In the genomic region with DNA sequence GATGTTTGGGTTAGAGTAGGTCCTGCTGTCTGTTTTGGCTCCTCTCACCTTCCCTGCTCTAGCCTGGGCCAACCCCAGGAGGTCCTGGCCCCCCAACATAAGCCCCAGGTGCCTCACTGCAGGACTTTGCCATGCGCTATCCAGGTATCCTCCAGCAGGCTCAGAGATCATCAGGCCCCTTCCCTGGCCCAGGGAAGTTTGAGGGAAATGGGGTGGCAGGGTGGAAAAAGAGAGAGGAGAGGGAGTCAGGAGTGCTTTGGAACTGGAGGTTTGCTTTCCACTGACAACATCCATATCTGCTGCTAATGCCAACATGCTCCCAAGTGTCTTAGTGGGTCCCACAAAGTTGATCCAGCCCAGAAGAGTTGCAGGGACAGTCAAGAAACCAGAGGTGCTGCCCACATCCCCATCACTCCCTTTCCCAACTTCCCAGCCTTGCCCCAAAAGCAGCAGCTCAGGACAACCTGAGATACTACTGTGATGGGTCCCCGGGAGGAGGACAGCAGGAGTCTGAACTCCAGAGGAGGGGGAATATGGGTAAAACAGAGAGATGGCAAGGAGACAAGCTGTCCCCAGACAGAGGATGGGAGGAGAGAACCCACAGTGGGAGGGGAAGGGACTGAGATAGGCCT, we compare ENCODE assay signal across 9 cellular contexts. TPM values are rescaled to one million over a fixed set of nuclear protein-coding genes. Genes with fewer than 3 reads are reported as not detected.
DNase-seq lines count a peak whose midpoint lies in the region; ATAC-seq and TF ChIP-seq lines count a peak whose summit lies in the region.
"Had no signal": no experiment of that assay in that cellular context is flagged by ENCODE, and none has a peak within 500 bp of the region (broad histone marks: within the 10 kb centered on the region; RNA-seq: fewer than 3 reads in every experiment).

No MANE protein-coding gene starts in this region.

- no peaks in the 10 kb centered on the region for H3K9me3 Mint-ChIP-seq in CD8-positive, alpha-beta memory T cell
- H3K9me3 Mint-ChIP-seq in activated T-helper 1 cell treated with anti-CD3 and anti-CD28 coated beads, Interleukin-12 subunit alpha, Interleukin-12 subunit beta, Interleukin-2, Interleukin-4 antibody, amounts not matched to agents 30 ng/mL and 10 ng/mL and 1 ng/mL, durations not matched to agents 14 hours and 24 hours and 36 hours: no peaks in the 10 kb centered on the region

- CTCF ChIA-PET in CD8-positive, alpha-beta memory T cell (lab: Charles Lee): interaction anchor here (1.3 to 1.7 kb wide), 2 partner anchors 11 to 271 kb away, joined by 4 to 6 read pairs; partner anchors contain the start of gene AAAS

- no peaks in the 10 kb centered on the region for H3K36me3 ChIP-seq in CD8-positive, alpha-beta memory T cell (ENCODE audit: insufficient read depth, low read length)
- H3K36me3 ChIP-seq in hepatocyte (replicated peaks; ENCODE audit: insufficient read depth, low read depth) (no peaks in the 10 kb centered on the region), sigmoid colon (peaks cover 0 to 14% (median 0%) of the 10 kb centered on the region in 4 donors)

- no peak for TF ChIP-seq EP300 in sigmoid colon (IDR thresholded peaks at IDR 0.05)

- no peaks in the 10 kb centered on the region for H4K20me1 ChIP-seq in hepatocyte (ENCODE audit: insufficient read depth, poor library complexity, severe bottlenecking)

- POLR2A ChIA-PET in CD8-positive, alpha-beta memory T cell (lab: Charles Lee): no interaction called here

- H3K27ac ChIP-seq in CD8-positive, alpha-beta memory T cell (ENCODE audit: low read depth, low read length): no peak overlapping the region
- H3K27ac ChIP-seq in hepatocyte: peak overlapping the region; percentile 99
- H3K27ac ChIP-seq in sigmoid colon: peak overlapping the region; percentile 97 to 100 (median 98)

- TF ChIP-seq POLR2A in sigmoid colon (IDR thresholded peaks at IDR 0.05): no peak

- H3K79me2 ChIP-seq in hepatocyte: peaks cover 34% of the 10 kb centered on the region

- WGBS in hepatocyte (ENCODE audit: low lambda C conversion rate, missing lambda C conversion rate): 75% methylated on average over 2 of the region's 2 CpGs
- 80 to 87% methylated on average over 2 of the region's 2 CpGs for WGBS in sigmoid colon, 2 donors

- no peak overlapping the region for H2AFZ ChIP-seq in hepatocyte

- intact Hi-C loops in activated T-helper 1 cell treated with anti-CD3 and anti-CD28 coated beads, Interleukin-12 subunit alpha, Interleukin-12 subunit beta, Interleukin-2, Interleukin-4 antibody, amounts not matched to agents 30 ng/mL and 10 ng/mL and 1 ng/mL, durations not matched to agents 14 hours and 24 hours and 36 hours (cut with micrococcal nuclease): loop anchor here (5.0 kb wide), 1 partner anchor 167 kb away; no protein-coding TSS in a partner anchor
- intact Hi-C loops in sigmoid colon (cut with DNase I): loop anchor here (5.0 kb wide), 1 partner anchor 452 kb away; the partner anchor contains the start of gene TARBP2

- peak overlapping the region in 6 of 8 donors; percentile 3 to 96 (median 68) for H3K27ac Mint-ChIP-seq in CD8-positive, alpha-beta memory T cell
- peak overlapping the region; percentile 5 for H3K27ac Mint-ChIP-seq in activated T-helper 1 cell treated with anti-CD3 and anti-CD28 coated beads, Interleukin-12 subunit alpha, Interleukin-12 subunit beta, Interleukin-2, Interleukin-4 antibody, amounts not matched to agents 30 ng/mL and 10 ng/mL and 1 ng/mL, durations not matched to agents 14 hours and 24 hours and 36 hours
- H3K27ac Mint-ChIP-seq: T-helper 17 cell had no signal

- DNase-seq in CD8-positive, alpha-beta memory T cell: no peak
- DNase-seq in activated T-helper 1 cell treated with anti-CD3 and anti-CD28 coated beads, Interleukin-12 subunit alpha, Interleukin-12 subunit beta, Interleukin-2, Interleukin-4 antibody, amounts not matched to agents 30 ng/mL and 10 ng/mL and 1 ng/mL, durations not matched to agents 14 hours and 24 hours and 36 hours (ENCODE audit: low spot score): no peak
- DNase-seq in hepatocyte (ENCODE audit: low spot score): no peak
- DNase-seq in sigmoid colon: no peak
- DNase-seq in NCI-H446 (lab: John Stamatoyannopoulos, UW): no peak
- DNase-seq in NAMALWA (ENCODE audit: low spot score): no peak
- no peak for DNase-seq in AG20443 (ENCODE audit: low spot score)
- DNase-seq: T-helper 17 cell had no signal

- no peak for ATAC-seq in GM18520 (IDR thresholded peaks at IDR 0.05; ENCODE audit: unreplicated experiment)
- ATAC-seq: T-helper 17 cell had no signal

- peaks cover 0 to 5% (median 0%) of the 10 kb centered on the region in 3 donors for H3K36me3 Mint-ChIP-seq in CD8-positive, alpha-beta memory T cell
- no peaks in the 10 kb centered on the region for H3K36me3 Mint-ChIP-seq in activated T-helper 1 cell treated with anti-CD3 and anti-CD28 coated beads, Interleukin-12 subunit alpha, Interleukin-12 subunit beta, Interleukin-2, Interleukin-4 antibody, amounts not matched to agents 30 ng/mL and 10 ng/mL and 1 ng/mL, durations not matched to agents 14 hours and 24 hours and 36 hours (ENCODE audit: low read depth)

- H3K9me2 ChIP-seq in hepatocyte (replicated peaks; ENCODE audit: insufficient read depth): no peaks in the 10 kb centered on the region

- H3K9me3 ChIP-seq in CD8-positive, alpha-beta memory T cell (ENCODE audit: low read length): no peaks in the 10 kb centered on the region
- H3K9me3 ChIP-seq in hepatocyte (ENCODE audit: low read depth) (no peaks in the 10 kb centered on the region), sigmoid colon (no peaks in the 10 kb centered on the region)

- H3K4me1 ChIP-seq in CD8-positive, alpha-beta memory T cell (ENCODE audit: insufficient read depth, low read length): peaks cover 14% of the 10 kb centered on the region
- H3K4me1 ChIP-seq in hepatocyte (ENCODE audit: insufficient read depth): peaks cover 63% of the 10 kb centered on the region
- H3K4me1 ChIP-seq in sigmoid colon: peaks cover 0 to 91% (median 86%) of the 10 kb centered on the region in 4 donors

- H3K4me3 Mint-ChIP-seq in CD8-positive, alpha-beta memory T cell: peak overlapping the region in 2 of 7 donors; percentile 29 to 64
- no peak overlapping the region for H3K4me3 Mint-ChIP-seq in activated T-helper 1 cell treated with anti-CD3 and anti-CD28 coated beads, Interleukin-12 subunit alpha, Interleukin-12 subunit beta, Interleukin-2, Interleukin-4 antibody, amounts not matched to agents 30 ng/mL and 10 ng/mL and 1 ng/mL, durations not matched to agents 14 hours and 24 hours and 36 hours
- H3K4me3 Mint-ChIP-seq: T-helper 17 cell had no signal

- no peak overlapping the region for H3K4me3 ChIP-seq in CD8-positive, alpha-beta memory T cell (ENCODE audit: low read length)
- H3K4me3 ChIP-seq in hepatocyte (peak overlapping the region; percentile 34), sigmoid colon (peak overlapping the region; percentile 51 to 74 (median 61))

- no peaks in the 10 kb centered on the region for H3K27me3 Mint-ChIP-seq in CD8-positive, alpha-beta memory T cell
- H3K27me3 Mint-ChIP-seq in activated T-helper 1 cell treated with anti-CD3 and anti-CD28 coated beads, Interleukin-12 subunit alpha, Interleukin-12 subunit beta, Interleukin-2, Interleukin-4 antibody, amounts not matched to agents 30 ng/mL and 10 ng/mL and 1 ng/mL, durations not matched to agents 14 hours and 24 hours and 36 hours (ENCODE audit: insufficient read depth): peaks cover 4% of the 10 kb centered on the region
- H3K27me3 Mint-ChIP-seq: T-helper 17 cell had no signal

- H3K4me1 Mint-ChIP-seq in CD8-positive, alpha-beta memory T cell: peaks cover 17 to 30% (median 23%) of the 10 kb centered on the region in 3 donors
- H3K4me1 Mint-ChIP-seq in activated T-helper 1 cell treated with anti-CD3 and anti-CD28 coated beads, Interleukin-12 subunit alpha, Interleukin-12 subunit beta, Interleukin-2, Interleukin-4 antibody, amounts not matched to agents 30 ng/mL and 10 ng/mL and 1 ng/mL, durations not matched to agents 14 hours and 24 hours and 36 hours (ENCODE audit: low read depth): peaks cover 40% of the 10 kb centered on the region

- H3K27me3 ChIP-seq in CD8-positive, alpha-beta memory T cell (ENCODE audit: insufficient read depth, low read length, poor library complexity, severe bottlenecking): no peaks in the 10 kb centered on the region
- no peaks in the 10 kb centered on the region for H3K27me3 ChIP-seq in hepatocyte
- H3K27me3 ChIP-seq in sigmoid colon: no peaks in the 10 kb centered on the region

- peak overlapping the region; percentile 83 for H3K4me2 ChIP-seq in hepatocyte

- TF ChIP-seq CTCF in hepatocyte (IDR thresholded peaks at IDR 0.05; ENCODE audit: poor library complexity) (no peak), sigmoid colon (IDR thresholded peaks at IDR 0.05) (no peak)

RNA-seq across cellular contexts. Expression of gene TNS2, which starts 0.7 kb away (rescaled TPM):
- total RNA-seq in CD8-positive, alpha-beta memory T cell: 1 to 10 TPM; 2.1 to 5.6 TPM
- 0.35 TPM for polyA plus RNA-seq in CD8-positive, alpha-beta memory T cell
- 2.7 and 3.1 TPM in 2 replicates for total RNA-seq in activated T-helper 1 cell treated with anti-CD3 and anti-CD28 coated beads, Interleukin-12 subunit alpha, Interleukin-12 subunit beta, Interleukin-2, Interleukin-4 antibody, amounts not matched to agents 30 ng/mL and 10 ng/mL and 1 ng/mL, durations not matched to agents 14 hours and 24 hours and 36 hours
- total RNA-seq in hepatocyte (15.9 and 16.9 TPM in 2 replicates), sigmoid colon (100 to 1,000 TPM; 109 to 117 (median 113) TPM)
- polyA plus RNA-seq in hepatocyte (32.2 and 41.8 TPM in 2 replicates), sigmoid colon (10 to 100 TPM; 12.5 to 60.1 (median 47.4) TPM)

RNA-seq across cellular contexts. Expression of gene SPRYD3, which starts 28.6 kb away (rescaled TPM):
- 10 to 100 TPM; 40.1 to 43.3 TPM for total RNA-seq in CD8-positive, alpha-beta memory T cell
- 63.0 TPM for polyA plus RNA-seq in CD8-positive, alpha-beta memory T cell
- 41.2 and 42.6 TPM in 2 replicates for total RNA-seq in activated T-helper 1 cell treated with anti-CD3 and anti-CD28 coated beads, Interleukin-12 subunit alpha, Interleukin-12 subunit beta, Interleukin-2, Interleukin-4 antibody, amounts not matched to agents 30 ng/mL and 10 ng/mL and 1 ng/mL, durations not matched to agents 14 hours and 24 hours and 36 hours
- total RNA-seq in hepatocyte: 19.3 and 20.9 TPM in 2 replicates
- 24.6 and 25.8 TPM in 2 replicates for polyA plus RNA-seq in hepatocyte
- 10 to 100 TPM; 31.9 to 41.4 (median 35.7) TPM for total RNA-seq in sigmoid colon
- 10 to 100 TPM; 20.1 to 33.4 (median 27.0) TPM for polyA plus RNA-seq in sigmoid colon

RNA-seq across cellular contexts. Expression of gene EIF4B, which starts 44.3 kb away (rescaled TPM):
- total RNA-seq in CD8-positive, alpha-beta memory T cell: 100 to 1,000 TPM; 644 to 660 TPM
- 114 TPM for polyA plus RNA-seq in CD8-positive, alpha-beta memory T cell
- 463 and 473 TPM in 2 replicates for total RNA-seq in activated T-helper 1 cell treated with anti-CD3 and anti-CD28 coated beads, Interleukin-12 subunit alpha, Interleukin-12 subunit beta, Interleukin-2, Interleukin-4 antibody, amounts not matched to agents 30 ng/mL and 10 ng/mL and 1 ng/mL, durations not matched to agents 14 hours and 24 hours and 36 hours
- 435 and 449 TPM in 2 replicates for total RNA-seq in hepatocyte
- 53.5 and 65.1 TPM in 2 replicates for polyA plus RNA-seq in hepatocyte
- 100 to 1,000 TPM; 475 to 575 (median 524) TPM for total RNA-seq in sigmoid colon
- polyA plus RNA-seq in sigmoid colon: 100 to 1,000 TPM; 136 to 233 (median 218) TPM

RNA-seq across cellular contexts. Expression of gene IGFBP6, which starts 46.9 kb away (rescaled TPM):
- total RNA-seq in CD8-positive, alpha-beta memory T cell: 1 to 10 TPM; 1.5 to 1.6 TPM
- 8.9 TPM for polyA plus RNA-seq in CD8-positive, alpha-beta memory T cell
- total RNA-seq in activated T-helper 1 cell treated with anti-CD3 and anti-CD28 coated beads, Interleukin-12 subunit alpha, Interleukin-12 subunit beta, Interleukin-2, Interleukin-4 antibody, amounts not matched to agents 30 ng/mL and 10 ng/mL and 1 ng/mL, durations not matched to agents 14 hours and 24 hours and 36 hours: 0.81 TPM in 1 of 2 replicates, not detected in the other
- total RNA-seq in hepatocyte (21.8 and 25.1 TPM in 2 replicates), sigmoid colon (100 to 1,000 TPM; 127 to 444 (median 384) TPM)
- polyA plus RNA-seq in hepatocyte (81.2 and 86.0 TPM in 2 replicates), sigmoid colon (100 to 1,000 TPM in 1 of 3 donors, 10 to 100 TPM in 1, 1 to 10 TPM in 1; 3.0 to 133 (median 35.9) TPM)

RNA-seq across cellular contexts. Expression of gene SOAT2, which starts 52.7 kb away (rescaled TPM):
- under 1 TPM; 0.48 to 1.00 TPM for total RNA-seq in CD8-positive, alpha-beta memory T cell
- polyA plus RNA-seq in CD8-positive, alpha-beta memory T cell: 0.76 TPM
- not detected in 2 replicates for total RNA-seq in activated T-helper 1 cell treated with anti-CD3 and anti-CD28 coated beads, Interleukin-12 subunit alpha, Interleukin-12 subunit beta, Interleukin-2, Interleukin-4 antibody, amounts not matched to agents 30 ng/mL and 10 ng/mL and 1 ng/mL, durations not matched to agents 14 hours and 24 hours and 36 hours
- total RNA-seq in hepatocyte: 18.9 and 21.8 TPM in 2 replicates
- 28.9 and 29.4 TPM in 2 replicates for polyA plus RNA-seq in hepatocyte
- total RNA-seq in sigmoid colon: under 1 TPM in 2 of 4 donors, not detected in 2; 0.41 to 0.55 TPM
- polyA plus RNA-seq in sigmoid colon: under 1 TPM in 1 of 3 donors, not detected in 2; 0.09 TPM
